Comparison of ENCODE assay signal across 1 cellular context in genomic region chrX:108001218-108001814, GRCh38.
TF ChIP-seq lines count a peak whose summit lies in the region.

No MANE protein-coding gene starts in this region.

TF ChIP-seq in IMR-90, 13 proteins besides CTCF, POLR2A, EP300 and RAD21 (continued from another document):
- no peak for TF ChIP-seq RFX5 (IDR thresholded peaks at IDR 0.05; ENCODE audit: low read depth, low read length)
